Comparison of ENCODE assay signal across 22 cellular contexts in the genomic region with DNA sequence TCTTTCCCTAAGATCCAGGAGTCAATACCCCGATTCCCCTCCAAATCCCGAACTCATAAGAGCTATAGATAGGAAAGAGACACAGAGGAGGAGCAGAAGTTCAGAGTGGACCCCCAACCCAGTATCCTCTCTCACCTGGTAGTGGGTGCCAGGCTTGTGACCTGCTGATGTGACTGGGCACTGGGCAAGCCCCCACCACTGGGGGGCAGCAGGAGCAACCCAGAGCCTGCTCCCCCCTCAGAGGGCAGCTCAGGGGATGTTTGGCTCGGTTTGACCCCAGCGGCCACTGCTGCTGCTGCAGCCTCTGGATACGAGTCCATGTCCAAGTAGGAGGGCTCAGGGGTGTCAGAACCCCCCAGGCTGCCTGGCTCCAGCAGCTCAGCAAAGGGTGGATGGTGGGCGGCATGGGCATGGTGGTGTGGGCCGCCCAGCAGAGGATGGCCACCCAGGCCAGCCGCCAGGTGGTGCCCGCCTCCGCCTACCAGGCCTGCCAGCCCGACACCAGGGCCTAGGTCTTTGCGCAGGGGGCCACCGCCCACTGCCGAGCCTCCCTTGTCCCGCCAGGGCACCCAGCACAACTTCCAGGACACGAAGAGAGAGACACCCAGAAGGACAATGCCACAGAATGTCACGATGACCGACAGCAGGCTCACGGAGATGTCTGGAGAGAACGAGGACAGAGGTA. TPM values are rescaled to one million over a fixed set of nuclear protein-coding genes. Genes with fewer than 3 reads are reported as not detected.
"Had no signal": no experiment of that assay in that cellular context is flagged by ENCODE, and none has a peak within 500 bp of the region (broad histone marks: within the 10 kb centered on the region; RNA-seq: fewer than 3 reads in every experiment).

No MANE protein-coding gene starts in this region.

- ATAC-seq: activated CD4-positive, CD25-positive, alpha-beta regulatory T cell treated with anti-CD3 and anti-CD28 coated beads, Interleukin-2, amount 50 U/mL, for 24 hours; effector memory CD8-positive, alpha-beta T cell; natural killer cell; right cardiac atrium had no signal

- H3K9me3 Mint-ChIP-seq: effector memory CD8-positive, alpha-beta T cell had no signal

- H3K36me3 ChIP-seq: breast epithelium, tibial nerve, uterus had no signal

- H3K4me3 ChIP-seq: breast epithelium, skin epidermis, tibial nerve, uterus had no signal

- H3K27ac ChIP-seq: breast epithelium, epithelial cell of prostate, skin epidermis, tibial nerve, uterus had no signal

- H3K27ac Mint-ChIP-seq: dendritic cell treated with granulocyte-macrophage colony-stimulating factor and Interleukin-4, amounts not matched to agents 40 ng/mL and 50 ng/mL, for 4 days; effector memory CD8-positive, alpha-beta T cell; natural killer cell had no signal

- H3K27me3 ChIP-seq: uterus had no signal

- H3K4me1 ChIP-seq: breast epithelium, tibial nerve, uterus had no signal

- DNase-seq: activated naive CD4-positive, alpha-beta T cell; anterior cingulate cortex; effector memory CD8-positive, alpha-beta T cell; foreskin melanocyte; head of caudate nucleus; kidney glomerular epithelial cell; mesendoderm; natural killer cell; nucleus accumbens; posterior cingulate gyrus; right cardiac atrium; stimulated activated CD4-positive, alpha-beta T cell treated with anti-CD3 and anti-CD28 coated beads, Interleukin-4, amount 100 ng/mL, for 24 hours; stimulated activated naive CD4-positive, alpha-beta T cell treated with Interleukin-2 at 50 U/mL for 16 hours; substantia nigra; uterus had no signal

- H3K4me1 Mint-ChIP-seq: natural killer cell had no signal

- H3K4me3 Mint-ChIP-seq: dendritic cell treated with granulocyte-macrophage colony-stimulating factor and Interleukin-4, amounts not matched to agents 40 ng/mL and 50 ng/mL, for 4 days; effector memory CD8-positive, alpha-beta T cell; natural killer cell had no signal

RNA-seq across cellular contexts. Expression of a gene that starts 7.4 kb away (rescaled TPM):
- total RNA-seq: fibroblast of lung, natural killer cell, tibial nerve had no signal
- polyA plus RNA-seq: fibroblast of lung had no signal

RNA-seq across cellular contexts. Expression of a gene that starts 17.0 kb away (rescaled TPM):
- total RNA-seq: breast epithelium, fibroblast of lung, natural killer cell, tibial nerve, uterus had no signal
- polyA plus RNA-seq: fibroblast of lung had no signal
